In genomic region chr2:179661986-179662385, GRCh38 we compare ENCODE assay signal across 16 cellular contexts.
"Had no signal": no experiment of that assay in that cellular context is flagged by ENCODE, and none has a peak within 500 bp of the region (broad histone marks: within the 10 kb centered on the region; RNA-seq: fewer than 3 reads in every experiment).

No MANE protein-coding gene starts in this region.

- H3K27ac ChIP-seq: hepatocyte, pancreas, suprapubic skin, thyroid gland had no signal

- H3K9me3 ChIP-seq: pancreas, suprapubic skin, thyroid gland had no signal

- H3K36me3 ChIP-seq: pancreas, suprapubic skin, thyroid gland had no signal

- DNase-seq: foreskin melanocyte; head of caudate nucleus; left colon; left ventricle myocardium superior; mesenchymal stem cell; naive B cell; occipital lobe; pancreas; right cardiac atrium; small intestine; stimulated activated CD4-positive, alpha-beta T cell treated with anti-CD3 and anti-CD28 coated beads, Interleukin-12 subunit alpha, Interleukin-12 subunit beta, amount 100 ng/mL, for 4 hours; stimulated activated naive CD4-positive, alpha-beta T cell treated with Interleukin-2 at 50 U/mL for 16 hours; thyroid gland had no signal

- H3K4me1 ChIP-seq: pancreas, suprapubic skin, thyroid gland had no signal

- H3K27me3 ChIP-seq: hepatocyte, pancreas, suprapubic skin, thyroid gland had no signal

- H3K4me3 ChIP-seq: hepatocyte, lung, pancreas, suprapubic skin, thyroid gland had no signal
